Comparison of ENCODE assay signal across 1 cellular context in the genomic region with DNA sequence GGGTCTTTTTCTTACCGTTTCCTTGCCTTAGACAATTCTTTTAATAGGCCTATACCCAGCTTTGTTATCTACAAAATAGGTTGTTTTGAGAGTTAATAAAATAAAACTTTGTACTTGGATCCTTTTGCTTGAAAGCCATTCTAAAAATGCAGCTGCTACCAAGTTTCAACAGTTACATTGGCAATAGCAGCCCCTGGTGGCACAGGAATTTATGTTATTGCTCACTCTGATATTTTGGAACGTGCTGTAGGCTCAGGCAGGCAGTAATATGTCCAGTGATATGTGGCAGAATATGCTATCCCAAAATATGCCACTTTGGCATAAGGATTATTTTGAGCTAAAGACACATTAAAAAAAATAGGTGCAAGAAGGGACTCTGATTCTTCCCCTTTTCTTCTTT.
A peak's percentile ranks its signal among the peaks of the same experiment; 100 is the strongest.
TF ChIP-seq lines count a peak whose summit lies in the region.

No MANE protein-coding gene starts in this region.

TF ChIP-seq in A549, 52 proteins besides CTCF, POLR2A, EP300 and RAD21:
- TF ChIP-seq HEYL (CRISPR knock-in tag; IDR thresholded peaks at IDR 0.05), result no peak
- TF ChIP-seq ZFP36 (IDR thresholded peaks at IDR 0.05; ENCODE audit: borderline replicate concordance, partially characterized antibody), result no peak
- TF ChIP-seq KDM5A (IDR thresholded peaks at IDR 0.05), result no peak
- TF ChIP-seq, protein P1, sequence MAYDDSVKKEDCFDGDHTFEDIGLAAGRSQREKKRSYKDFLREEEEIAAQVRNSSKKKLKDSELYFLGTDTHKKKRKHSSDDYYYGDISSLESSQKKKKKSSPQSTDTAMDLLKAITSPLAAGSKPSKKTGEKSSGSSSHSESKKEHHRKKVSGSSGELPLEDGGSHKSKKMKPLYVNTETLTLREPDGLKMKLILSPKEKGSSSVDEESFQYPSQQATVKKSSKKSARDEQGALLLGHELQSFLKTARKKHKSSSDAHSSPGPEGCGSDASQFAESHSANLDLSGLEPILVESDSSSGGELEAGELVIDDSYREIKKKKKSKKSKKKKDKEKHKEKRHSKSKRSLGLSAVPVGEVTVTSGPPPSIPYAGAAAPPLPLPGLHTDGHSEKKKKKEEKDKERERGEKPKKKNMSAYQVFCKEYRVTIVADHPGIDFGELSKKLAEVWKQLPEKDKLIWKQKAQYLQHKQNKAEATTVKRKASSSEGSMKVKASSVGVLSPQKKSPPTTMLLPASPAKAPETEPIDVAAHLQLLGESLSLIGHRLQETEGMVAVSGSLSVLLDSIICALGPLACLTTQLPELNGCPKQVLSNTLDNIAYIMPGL (CRISPR knock-in tag; IDR thresholded peaks at IDR 0.05; ENCODE audit: borderline replicate concordance), result no peak
- TF ChIP-seq SMC3 (IDR thresholded peaks at IDR 0.05), result peak; percentile 71
- TF ChIP-seq PHF8 (IDR thresholded peaks at IDR 0.05; ENCODE audit: borderline replicate concordance, low read depth), result no peak
- no peak for TF ChIP-seq JUNB (IDR thresholded peaks at IDR 0.05)
